Comparison of ENCODE assay signal across 5 cellular contexts in the genomic region with DNA sequence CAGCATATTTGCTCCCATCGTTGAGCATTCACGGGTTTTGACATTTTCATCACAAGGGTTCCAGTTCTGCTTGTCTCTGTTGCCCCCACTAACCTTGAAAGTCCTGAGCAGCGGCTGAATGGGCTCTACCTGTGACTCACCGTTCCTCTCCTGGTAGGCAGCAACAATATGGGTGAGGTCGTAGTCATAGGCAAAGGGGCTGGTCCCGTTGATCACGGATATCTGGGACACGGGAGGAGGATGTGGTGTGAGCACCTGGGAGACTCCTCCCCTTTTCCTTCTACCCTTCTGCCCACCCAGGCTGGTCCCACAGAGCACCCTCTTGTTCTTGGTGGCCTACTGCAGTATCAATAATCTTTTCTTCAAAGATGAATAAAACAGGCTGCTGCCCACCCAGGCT. TPM values are rescaled to one million over a fixed set of nuclear protein-coding genes. Genes with fewer than 3 reads are reported as not detected.
"Had no signal": no experiment of that assay in that cellular context is flagged by ENCODE, and none has a peak within 500 bp of the region (broad histone marks: within the 10 kb centered on the region; RNA-seq: fewer than 3 reads in every experiment).

No MANE protein-coding gene starts in this region.

RNA-seq across cellular contexts. Expression of a gene that starts 6.6 kb away (rescaled TPM):
- total RNA-seq: naive thymus-derived CD8-positive, alpha-beta T cell; posterior vena cava; pulmonary artery endothelial cell; vagina had no signal

RNA-seq across cellular contexts. Expression of a gene that starts 47.2 kb away (rescaled TPM):
- total RNA-seq: naive thymus-derived CD8-positive, alpha-beta T cell; subcutaneous adipose tissue had no signal
